ENCODE assay signal across 19 cellular contexts in the genomic region with DNA sequence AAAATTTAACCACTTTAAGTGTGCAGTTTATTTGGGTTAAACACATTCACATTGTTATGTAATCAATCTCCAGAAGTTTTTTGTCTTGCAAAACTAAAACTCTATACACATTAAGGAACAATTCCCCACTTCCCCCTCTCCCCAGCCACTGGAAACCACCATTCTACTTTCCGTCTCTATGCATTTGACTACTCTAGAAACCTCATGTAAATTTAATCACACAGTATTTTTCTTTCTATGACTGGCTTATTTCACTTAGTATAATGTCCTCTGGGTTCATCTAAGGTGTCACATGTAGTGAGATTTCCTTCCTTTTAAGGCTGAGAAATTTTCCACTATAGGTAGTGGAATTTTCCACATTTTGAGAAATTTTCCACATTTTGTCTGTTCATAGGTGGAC.
"Had no signal": no experiment of that assay in that cellular context is flagged by ENCODE, and none has a peak within 500 bp of the region (broad histone marks: within the 10 kb centered on the region; RNA-seq: fewer than 3 reads in every experiment).

No MANE protein-coding gene starts in this region.

- ATAC-seq: activated naive CD8-positive, alpha-beta T cell treated with anti-CD3 and anti-CD28 coated beads, Interleukin-2, amount 50 U/mL, for 24 hours; activated T-helper 17 cell treated with anti-CD3 and anti-CD28 coated beads, Interleukin-2, amount 50 U/mL, for 72 hours; left ventricle myocardium superior; mucosa of descending colon; naive thymus-derived CD4-positive, alpha-beta T cell; pancreas had no signal

- H3K4me3 ChIP-seq: ascending aorta, breast epithelium, mucosa of descending colon, pancreas, sigmoid colon, spleen, thoracic aorta had no signal

- DNase-seq: activated CD4-positive, alpha-beta T cell treated with anti-CD3 and anti-CD28 coated beads for 1 hour; activated CD4-positive, alpha-beta T cell treated with anti-CD3 and anti-CD28 coated beads, Interleukin-2, amount 50 U/mL, for 4 hours; activated naive CD4-positive, alpha-beta T cell treated with anti-CD3 and anti-CD28 coated beads for 36 hours; activated naive CD8-positive, alpha-beta T cell treated with anti-CD3 and anti-CD28 coated beads, Interleukin-2, amount 50 U/mL, for 24 hours; activated T-cell treated with anti-CD3 and anti-CD28 coated beads for 4 hours; effector memory CD4-positive, alpha-beta T cell; foreskin fibroblast; glutamatergic neuron; hypothalamus; left ventricle myocardium superior; mucosa of descending colon; naive thymus-derived CD4-positive, alpha-beta T cell; pancreas; sigmoid colon; spleen had no signal

- H3K27me3 ChIP-seq: ascending aorta, breast epithelium, pancreas, sigmoid colon, spleen had no signal

- FAIRE-seq: pancreas had no signal

- H3K36me3 ChIP-seq: ascending aorta, breast epithelium, pancreas, sigmoid colon, spleen, thoracic aorta had no signal
